12 cellular contexts compared by ENCODE assay signal in the genomic region with DNA sequence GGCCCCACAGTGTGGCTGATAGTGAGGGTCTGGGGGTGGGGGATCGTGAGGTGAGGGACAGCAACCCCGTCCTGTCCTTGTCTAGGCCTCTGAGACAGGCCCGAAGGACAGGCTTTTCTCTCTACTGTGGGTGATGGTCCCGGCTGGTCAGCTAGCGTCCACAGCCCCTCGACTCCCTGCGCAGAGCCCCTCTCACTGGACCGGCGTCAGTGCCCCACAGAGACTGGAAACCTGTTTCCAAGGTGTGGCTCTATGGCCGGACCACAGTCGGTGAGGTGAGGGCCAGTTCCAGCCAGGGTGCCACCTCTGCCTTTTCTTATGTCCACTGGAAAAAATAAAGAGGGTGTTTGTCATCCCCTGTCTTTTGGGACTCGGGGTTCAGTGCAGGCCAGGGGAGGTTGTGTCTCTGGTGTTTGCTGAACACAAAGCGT. TPM values are rescaled to one million over a fixed set of nuclear protein-coding genes. Genes with fewer than 3 reads are reported as not detected.
DNase-seq lines count a peak whose midpoint lies in the region; ATAC-seq, FAIRE-seq and TF ChIP-seq lines count a peak whose summit lies in the region.
"Had no signal": no experiment of that assay in that cellular context is flagged by ENCODE, and none has a peak within 500 bp of the region (broad histone marks: within the 10 kb centered on the region; RNA-seq: fewer than 3 reads in every experiment).

No MANE protein-coding gene starts in this region.

- H3K9me3 ChIP-seq in HUES48 (ENCODE audit: control insufficient read depth, insufficient read depth, low read length) = no peaks in the 10 kb centered on the region
- H3K9me3 ChIP-seq in colonic mucosa = no peaks in the 10 kb centered on the region
- H3K9me3 ChIP-seq in lower lobe of right lung = no peaks in the 10 kb centered on the region
- H3K9me3 ChIP-seq in spleen = no peaks in the 10 kb centered on the region

- H3K27ac ChIP-seq in HUES48 (ENCODE audit: low read depth, low read length) (peak overlapping the region; percentile 93), colonic mucosa (peak overlapping the region; percentile 68), lower lobe of right lung (peak overlapping the region; percentile 76), spleen (peak overlapping the region; percentile 64 to 81 (median 76))

- no peaks in the 10 kb centered on the region for H3K27me3 ChIP-seq in HUES48 (ENCODE audit: control insufficient read depth, insufficient read depth, low read length)
- no peaks in the 10 kb centered on the region for H3K27me3 ChIP-seq in colonic mucosa
- H3K27me3 ChIP-seq in lower lobe of right lung (ENCODE audit: low read depth) = no peaks in the 10 kb centered on the region
- H3K27me3 ChIP-seq in spleen (replicated peaks in 1 of 7) = no peaks in the 10 kb centered on the region

- H3K4me3 ChIP-seq in HUES48 (ENCODE audit: low read depth, low read length) (no peak overlapping the region), colonic mucosa (no peak overlapping the region), lower lobe of right lung (no peak overlapping the region), spleen (no peak overlapping the region)

- intact Hi-C loops in colonic mucosa (cut with DNase I) = no loop called here
- intact Hi-C loops in lower lobe of right lung (cut with DNase I) = no loop called here
- intact Hi-C loops in spleen (cut with DNase I; ENCODE audit: low total_unique reads) = no loop called here

- no peaks in the 10 kb centered on the region for H3K27me3 Mint-ChIP-seq in activated T-cell treated with anti-CD3 and anti-CD28 coated beads, Interleukin-2, amount 50 U/mL, for 24 hours

- H3K4me1 Mint-ChIP-seq in activated T-cell treated with anti-CD3 and anti-CD28 coated beads, Interleukin-2, amount 50 U/mL, for 24 hours (ENCODE audit: low read depth) = peaks cover 44% of the 10 kb centered on the region

- no peak overlapping the region for H3K4me3 Mint-ChIP-seq in activated T-cell treated with anti-CD3 and anti-CD28 coated beads, Interleukin-2, amount 50 U/mL, for 24 hours
- H3K4me3 Mint-ChIP-seq: activated naive CD4-positive, alpha-beta T cell treated with anti-CD3 and anti-CD28 coated beads for 36 hours; CD8-positive, alpha-beta T cell had no signal

- H3K36me3 ChIP-seq in HUES48 (ENCODE audit: control insufficient read depth, insufficient read depth, low read length) = 0 out of 2 replicates have a peak, but pooled peaks cover 3% of the 10 kb centered on the region
- H3K36me3 ChIP-seq in colonic mucosa = no peaks in the 10 kb centered on the region
- no peaks in the 10 kb centered on the region for H3K36me3 ChIP-seq in lower lobe of right lung
- peaks cover 0 to 7% (median 0%) of the 10 kb centered on the region in 6 donors for H3K36me3 ChIP-seq in spleen

- no peak for ATAC-seq in lower lobe of right lung
- ATAC-seq: CD8-positive, alpha-beta T cell had no signal

- no peak for DNase-seq in colonic mucosa
- no peak for DNase-seq in lower lobe of right lung
- peak; percentile 65 for DNase-seq in spleen
- no peak for DNase-seq in GM19239 (ENCODE audit: insufficient read length, low spot score)
- DNase-seq in GM13976 (ENCODE audit: low spot score) = no peak
- no peak for DNase-seq in COLO668 (lab: John Stamatoyannopoulos, UW; ENCODE audit: unreplicated experiment)
- no peak for DNase-seq in activated T-cell treated with anti-CD3 and anti-CD28 coated beads, Interleukin-2, amount 50 U/mL, for 24 hours
- DNase-seq: activated CD4-positive, alpha-beta T cell treated with anti-CD3 and anti-CD28 coated beads for 1 hour; CD8-positive, alpha-beta T cell; NCI-H1105 had no signal

- peaks cover 50% of the 10 kb centered on the region for H3K4me1 ChIP-seq in HUES48 (ENCODE audit: control insufficient read depth, insufficient read depth, low read length)
- no peaks in the 10 kb centered on the region for H3K4me1 ChIP-seq in colonic mucosa
- peaks cover 54% of the 10 kb centered on the region for H3K4me1 ChIP-seq in lower lobe of right lung
- peaks cover 7 to 41% (median 24%) of the 10 kb centered on the region in 6 donors for H3K4me1 ChIP-seq in spleen

- peaks cover 13% of the 10 kb centered on the region for H3K36me3 Mint-ChIP-seq in activated T-cell treated with anti-CD3 and anti-CD28 coated beads, Interleukin-2, amount 50 U/mL, for 24 hours (ENCODE audit: low read depth)

- H3K9ac ChIP-seq in HUES48 (ENCODE audit: low read depth, low read length) (0 out of 2 replicates have a peak overlapping the region, but pooled peaks have one; percentile 0), colonic mucosa (ENCODE audit: low read depth in 2 of 2, low read length in 2 of 2) (no peak overlapping the region)

- in situ Hi-C loops in GM13976 (cut with MboI; ENCODE audit: low sequenced_read_pairs, unreplicated experiment) = no loop called here

- WGBS in spleen, 5 donors = 89 to 98% (median 96%) methylated on average over 8 to 13 of the region's 13 CpGs

- no peak for FAIRE-seq in GM19239 (lab: Jason Lieb, UNC)

- H3K9me3 Mint-ChIP-seq in activated T-cell treated with anti-CD3 and anti-CD28 coated beads, Interleukin-2, amount 50 U/mL, for 24 hours = no peaks in the 10 kb centered on the region
- H3K9me3 Mint-ChIP-seq: activated naive CD4-positive, alpha-beta T cell treated with anti-CD3 and anti-CD28 coated beads for 36 hours; CD8-positive, alpha-beta T cell had no signal

- no peak overlapping the region for H3K27ac Mint-ChIP-seq in activated T-cell treated with anti-CD3 and anti-CD28 coated beads, Interleukin-2, amount 50 U/mL, for 24 hours
- H3K27ac Mint-ChIP-seq: activated naive CD4-positive, alpha-beta T cell treated with anti-CD3 and anti-CD28 coated beads for 36 hours had no signal

- TF ChIP-seq POLR2A in spleen (IDR thresholded peaks at IDR 0.05) = no peak

- no peak for TF ChIP-seq CTCF in colonic mucosa (IDR thresholded peaks at IDR 0.05)
- no peak for TF ChIP-seq CTCF in lower lobe of right lung (IDR thresholded peaks at IDR 0.05)
- no peak for TF ChIP-seq CTCF in spleen (IDR thresholded peaks at IDR 0.05 in 8 of 11, conservative IDR thresholded peaks at IDR 0.05 in 3 of 11)
- no peak for TF ChIP-seq CTCF in GM13976 (IDR thresholded peaks at IDR 0.05; ENCODE audit: borderline replicate concordance, control extremely low read depth, extremely low read depth, insufficient read depth, missing control alignments)

RNA-seq across cellular contexts. Expression of a gene that starts 22.6 kb away (rescaled TPM):
- total RNA-seq in colonic mucosa = 10 to 100 TPM; 15.8 to 19.6 TPM
- total RNA-seq in lower lobe of right lung = 281 TPM
- total RNA-seq in spleen = 10 to 100 TPM; 57.3 to 91.3 (median 65.0) TPM
- 1 to 10 TPM; 2.7 to 5.5 (median 3.0) TPM for polyA plus RNA-seq in spleen
